Comparison of ENCODE assay signal across 24 cellular contexts in the genomic region with DNA sequence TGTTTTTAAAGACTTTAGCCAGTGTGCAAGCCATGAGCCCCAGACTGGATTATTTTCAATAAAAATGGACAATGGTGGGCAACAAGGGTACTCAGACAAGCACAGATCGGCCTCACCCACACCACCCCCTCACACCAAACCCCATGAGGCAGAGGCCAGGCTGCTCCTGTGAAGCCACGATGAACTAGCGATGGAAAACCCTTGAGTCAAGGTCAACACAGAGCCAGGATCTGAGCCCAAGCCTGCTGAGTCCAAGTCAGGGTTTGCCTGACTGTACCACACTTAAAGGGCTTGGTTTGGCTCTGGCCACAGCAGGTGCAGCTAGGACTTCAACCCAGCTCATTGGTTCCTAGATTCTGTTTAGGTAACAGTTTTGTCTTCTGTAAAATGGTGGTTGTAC.
"Had no signal": no experiment of that assay in that cellular context is flagged by ENCODE, and none has a peak within 500 bp of the region (broad histone marks: within the 10 kb centered on the region; RNA-seq: fewer than 3 reads in every experiment).

No MANE protein-coding gene starts in this region.

- H3K27me3 Mint-ChIP-seq: activated CD4-positive, alpha-beta memory T cell treated with anti-CD3 and anti-CD28 coated beads, Interleukin-2, amount 10 ng/mL, durations not matched to agents 7 days and 5 days; activated CD4-positive, alpha-beta T cell treated with anti-CD3 and anti-CD28 coated beads, Interleukin-2, amount 10 ng/mL, durations not matched to agents 7 days and 5 days; activated naive CD4-positive, alpha-beta T cell treated with anti-CD3 and anti-CD28 coated beads, Interleukin-2, amount 50 U/mL, for 24 hours; activated naive CD8-positive, alpha-beta T cell treated with anti-CD3 and anti-CD28 coated beads, Interleukin-2, amount 50 U/mL, for 24 hours; activated T-cell treated with anti-CD3 and anti-CD28 coated beads, Interleukin-2, amount 50 U/mL, for 24 hours; naive B cell; T-helper 17 cell had no signal

- H3K4me3 Mint-ChIP-seq: activated CD4-positive, alpha-beta memory T cell treated with anti-CD3 and anti-CD28 coated beads, Interleukin-2, amount 10 ng/mL, durations not matched to agents 7 days and 5 days; activated CD4-positive, alpha-beta T cell treated with anti-CD3 and anti-CD28 coated beads, Interleukin-2, amount 10 ng/mL, durations not matched to agents 7 days and 5 days; activated naive CD4-positive, alpha-beta T cell treated with anti-CD3 and anti-CD28 coated beads, Interleukin-2, amount 50 U/mL, for 24 hours; activated naive CD8-positive, alpha-beta T cell treated with anti-CD3 and anti-CD28 coated beads, Interleukin-2, amount 50 U/mL, for 24 hours; activated T-cell treated with anti-CD3 and anti-CD28 coated beads, Interleukin-2, amount 50 U/mL, for 24 hours; naive B cell; T-helper 17 cell had no signal

- H3K27ac Mint-ChIP-seq: activated CD4-positive, alpha-beta memory T cell treated with anti-CD3 and anti-CD28 coated beads, Interleukin-2, amount 10 ng/mL, durations not matched to agents 7 days and 5 days; activated CD4-positive, alpha-beta T cell treated with anti-CD3 and anti-CD28 coated beads, Interleukin-2, amount 10 ng/mL, durations not matched to agents 7 days and 5 days; activated naive CD4-positive, alpha-beta T cell treated with anti-CD3 and anti-CD28 coated beads, Interleukin-2, amount 50 U/mL, for 24 hours; activated naive CD8-positive, alpha-beta T cell treated with anti-CD3 and anti-CD28 coated beads, Interleukin-2, amount 50 U/mL, for 24 hours; activated T-cell treated with anti-CD3 and anti-CD28 coated beads, Interleukin-2, amount 50 U/mL, for 24 hours had no signal

- H3K27ac ChIP-seq: coronary artery, pancreas, psoas muscle, spleen, thoracic aorta had no signal

- H3K27me3 ChIP-seq: pancreas, spleen had no signal

- H3K4me1 ChIP-seq: pancreas, psoas muscle, spleen had no signal

- H3K9me3 ChIP-seq: pancreas, psoas muscle had no signal

- H3K4me1 Mint-ChIP-seq: activated naive CD4-positive, alpha-beta T cell treated with anti-CD3 and anti-CD28 coated beads, Interleukin-2, amount 50 U/mL, for 24 hours; activated naive CD8-positive, alpha-beta T cell treated with anti-CD3 and anti-CD28 coated beads, Interleukin-2, amount 50 U/mL, for 24 hours; naive B cell had no signal

- H3K9me3 Mint-ChIP-seq: activated naive CD4-positive, alpha-beta T cell treated with anti-CD3 and anti-CD28 coated beads, Interleukin-2, amount 50 U/mL, for 24 hours; activated naive CD8-positive, alpha-beta T cell treated with anti-CD3 and anti-CD28 coated beads, Interleukin-2, amount 50 U/mL, for 24 hours had no signal

- H3K4me3 ChIP-seq: coronary artery, pancreas, psoas muscle, spleen, thoracic aorta had no signal

- ATAC-seq: activated naive CD8-positive, alpha-beta T cell treated with anti-CD3 and anti-CD28 coated beads, Interleukin-2, amount 50 U/mL, for 24 hours; esophagus mucosa; pancreas; SK-N-SH treated with all-trans-retinoic acid at 6 μM for 48 hours; T-helper 17 cell had no signal

- FAIRE-seq: bronchial epithelial cell, pancreas, urothelium cell line had no signal

- DNase-seq: activated CD4-positive, alpha-beta memory T cell treated with anti-CD3 and anti-CD28 coated beads, Interleukin-2, amount 10 ng/mL, durations not matched to agents 7 days and 5 days; activated CD4-positive, alpha-beta T cell treated with anti-CD3 and anti-CD28 coated beads, Interleukin-2, amount 10 ng/mL, durations not matched to agents 7 days and 5 days; activated CD4-positive, CD25-positive, alpha-beta regulatory T cell treated with anti-CD3 and anti-CD28 coated beads, Interleukin-2, amount 50 U/mL, for 72 hours; activated CD8-positive, alpha-beta memory T cell treated with anti-CD3 and anti-CD28 coated beads, Interleukin-2, amount 50 U/mL, for 48 hours; activated gamma-delta T cell treated with Interleukin-2 at 50 U/mL for 16 hours; activated naive CD8-positive, alpha-beta T cell treated with anti-CD3 and anti-CD28 coated beads, Interleukin-2, amount 50 U/mL, for 24 hours; activated T-cell treated with anti-CD3 and anti-CD28 coated beads, Interleukin-2, amount 50 U/mL, for 24 hours; foreskin fibroblast; kidney glomerular epithelial cell; mammary epithelial cell; naive B cell; pancreas; spleen; stimulated activated naive CD4-positive, alpha-beta T cell treated with Interleukin-2 at 50 U/mL for 16 hours; T-helper 17 cell; trophoblast cell had no signal

- H3K36me3 ChIP-seq: pancreas had no signal
